In the genomic region with DNA sequence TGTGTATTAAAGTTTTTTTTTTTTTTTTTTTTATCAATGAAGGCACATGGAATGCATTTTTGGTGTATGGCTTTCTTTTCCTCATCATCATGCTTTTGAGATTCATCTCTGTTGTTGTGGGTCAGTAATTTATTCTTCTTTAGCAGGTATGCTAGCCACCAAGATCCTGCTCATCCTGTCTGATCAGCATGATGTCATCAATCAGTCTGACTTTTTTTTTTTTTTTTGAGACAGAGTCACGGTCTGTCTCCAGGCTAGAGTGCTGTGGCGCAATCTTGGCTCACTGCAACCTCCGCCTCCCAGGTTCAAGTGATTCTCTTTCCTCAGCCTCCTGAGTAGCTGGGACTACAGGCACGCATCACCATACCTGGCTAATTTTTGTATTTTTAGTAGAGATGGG, we compare ENCODE assay signal across 1 cellular context.
TF ChIP-seq lines count a peak whose summit lies in the region.
"Not testable (repeated sequence)": the region's sequence is repeated elsewhere in the genome, so short reads cannot be mapped to it uniquely, and the experiment has no call there.

No MANE protein-coding gene starts in this region.

TF ChIP-seq in HepG2, 621 proteins besides CTCF, POLR2A, EP300 and RAD21:
- peak; percentile 90 for TF ChIP-seq ATF7 (IDR thresholded peaks at IDR 0.05)
- TF ChIP-seq ATF7, CREB1 (CRISPR knock-in tag; IDR thresholded peaks at IDR 0.05): not testable (repeated sequence)
- peak; percentile 72; the same call in 1 of the 2 replicates for TF ChIP-seq CREB1 (IDR thresholded peaks at IDR 0.05)
TF ChIP-seq in HepG2: peak in this region for 2; not testable (repeated sequence) for 619.
